Comparison of ENCODE assay signal across 18 cellular contexts in genomic region chr5:75389430-75389829, GRCh38. TPM values are rescaled to one million over a fixed set of nuclear protein-coding genes. Genes with fewer than 3 reads are reported as not detected.
DNase-seq lines count a peak whose midpoint lies in the region; ATAC-seq and TF ChIP-seq lines count a peak whose summit lies in the region.
"Had no signal": no experiment of that assay in that cellular context is flagged by ENCODE, and none has a peak within 500 bp of the region (broad histone marks: within the 10 kb centered on the region; RNA-seq: fewer than 3 reads in every experiment).

No MANE protein-coding gene starts in this region.

- H3K4me2 ChIP-seq in OCI-LY3 (ENCODE audit: low read length), result peak overlapping the region; percentile 57
- H3K4me2 ChIP-seq: BLaER1, PC-9 had no signal

- H3K9me3 ChIP-seq in OCI-LY3 (ENCODE audit: insufficient read depth, low read length), result no peaks in the 10 kb centered on the region
- H3K9me3 ChIP-seq: BLaER1 had no signal

- H3K36me3 ChIP-seq in OCI-LY3 (replicated peaks; ENCODE audit: low read depth, low read length), result peaks cover 7% of the 10 kb centered on the region

- no peak overlapping the region for H3K9ac ChIP-seq in OCI-LY3 (ENCODE audit: low read length)
- H3K9ac ChIP-seq: BLaER1 had no signal

- no peaks in the 10 kb centered on the region for H3K9me3 Mint-ChIP-seq in activated naive CD4-positive, alpha-beta T cell treated with anti-CD3 and anti-CD28 coated beads for 36 hours
- peaks cover 0 to 1% of the 10 kb centered on the region in 2 donors for H3K9me3 Mint-ChIP-seq in stimulated activated naive B cell treated with anti-CD40 and anti-IgM and Interleukin-4, amounts not matched to agents 10 μg/mL and 1 μg/mL and 100 μg/mL, for 72 hours
- H3K9me3 Mint-ChIP-seq: CD8-positive, alpha-beta memory T cell; IgD-negative memory B cell had no signal

- no peak overlapping the region for H2AFZ ChIP-seq in OCI-LY3 (ENCODE audit: low read depth, low read length)
- H2AFZ ChIP-seq: PC-9 had no signal

- intact Hi-C loops in activated naive CD4-positive, alpha-beta T cell treated with anti-CD3 and anti-CD28 coated beads for 36 hours (cut with micrococcal nuclease), result loop anchor here (1.0 to 5.0 kb wide), 6 partner anchors 64 to 328 kb away; partner anchors contain the start of genes CERT1, POC5 and POLK

- CTCF ChIA-PET in activated naive CD4-positive, alpha-beta T cell treated with anti-CD3 and anti-CD28 coated beads for 36 hours (lab: Charles Lee), result no interaction called here

- peaks cover 17% of the 10 kb centered on the region for H3K36me3 Mint-ChIP-seq in activated naive CD4-positive, alpha-beta T cell treated with anti-CD3 and anti-CD28 coated beads for 36 hours (ENCODE audit: low read depth)
- peaks cover 24 to 41% of the 10 kb centered on the region in 2 donors for H3K36me3 Mint-ChIP-seq in stimulated activated naive B cell treated with anti-CD40 and anti-IgM and Interleukin-4, amounts not matched to agents 10 μg/mL and 1 μg/mL and 100 μg/mL, for 72 hours

- H3K79me2 ChIP-seq in OCI-LY3 (ENCODE audit: low read length), result no peaks in the 10 kb centered on the region

- H3K27ac ChIP-seq in OCI-LY3 (ENCODE audit: low read length), result peak overlapping the region; percentile 41
- H3K27ac ChIP-seq: 22Rv1, BLaER1, PC-9 had no signal

- no peaks in the 10 kb centered on the region for H4K20me1 ChIP-seq in OCI-LY3 (ENCODE audit: insufficient read depth, low read length)
- H4K20me1 ChIP-seq: BLaER1 had no signal

- peak overlapping the region; percentile 40; the same call in 1 of the 2 replicates for H3K4me3 ChIP-seq in OCI-LY3 (ENCODE audit: low read length)
- H3K4me3 ChIP-seq: BLaER1, PC-9 had no signal

- TF ChIP-seq CTCF in OCI-LY3 (IDR thresholded peaks at IDR 0.05; ENCODE audit: low read depth, low read length), result no peak

- DNase-seq in activated CD4-positive, CD25-positive, alpha-beta regulatory T cell treated with anti-CD3 and anti-CD28 coated beads, Interleukin-2, amount 50 U/mL, for 72 hours, result no peak
- DNase-seq in activated naive CD4-positive, alpha-beta T cell treated with anti-CD3 and anti-CD28 coated beads for 36 hours, result peak; percentile 48
- no peak for DNase-seq in activated naive CD4-positive, alpha-beta T cell treated with anti-CD3 and anti-CD28 coated beads, Interleukin-2, amount 50 U/mL, for 16 hours
- DNase-seq in stimulated activated naive B cell treated with anti-CD40 and anti-IgM and Interleukin-4, amounts not matched to agents 10 μg/mL and 1 μg/mL and 100 μg/mL, for 72 hours, result no peak
- DNase-seq: CD8-positive, alpha-beta memory T cell; DND-41; GDM1; H7; NCI-H187 treated with DMSO at 0.1 percent for 48 hours; NCI-H446; PC-9 had no signal

- ATAC-seq in activated CD4-positive, CD25-positive, alpha-beta regulatory T cell treated with anti-CD3 and anti-CD28 coated beads, Interleukin-2, amount 50 U/mL, for 24 hours, result peak; percentile 76 to 85
- peak; percentile 34 to 57 for ATAC-seq in stimulated activated naive B cell treated with anti-CD40 and anti-IgM and Interleukin-4, amounts not matched to agents 10 μg/mL and 1 μg/mL and 100 μg/mL, for 72 hours (replicated peaks)
- ATAC-seq in HG02623 (IDR thresholded peaks at IDR 0.05; ENCODE audit: unreplicated experiment) (no peak), GM18505 (IDR thresholded peaks at IDR 0.05; ENCODE audit: unreplicated experiment) (no peak)

- H3K4me1 ChIP-seq in OCI-LY3 (ENCODE audit: low read length), result peaks cover 24% of the 10 kb centered on the region
- H3K4me1 ChIP-seq: BLaER1 had no signal

- H3K27me3 Mint-ChIP-seq in activated naive CD4-positive, alpha-beta T cell treated with anti-CD3 and anti-CD28 coated beads for 36 hours (ENCODE audit: low read depth), result no peaks in the 10 kb centered on the region
- H3K27me3 Mint-ChIP-seq in stimulated activated naive B cell treated with anti-CD40 and anti-IgM and Interleukin-4, amounts not matched to agents 10 μg/mL and 1 μg/mL and 100 μg/mL, for 72 hours, result no peaks in the 10 kb centered on the region
- H3K27me3 Mint-ChIP-seq: CD8-positive, alpha-beta memory T cell; IgD-negative memory B cell had no signal

- H3K27me3 ChIP-seq in OCI-LY3 (ENCODE audit: low read depth, low read length), result no peaks in the 10 kb centered on the region
- H3K27me3 ChIP-seq: BLaER1 had no signal

- H3K4me3 Mint-ChIP-seq in activated naive CD4-positive, alpha-beta T cell treated with anti-CD3 and anti-CD28 coated beads for 36 hours, result no peak overlapping the region
- H3K4me3 Mint-ChIP-seq in stimulated activated naive B cell treated with anti-CD40 and anti-IgM and Interleukin-4, amounts not matched to agents 10 μg/mL and 1 μg/mL and 100 μg/mL, for 72 hours, result no peak overlapping the region
- H3K4me3 Mint-ChIP-seq: CD8-positive, alpha-beta memory T cell; IgD-negative memory B cell had no signal

- peaks cover 11% of the 10 kb centered on the region for H3K4me1 Mint-ChIP-seq in activated naive CD4-positive, alpha-beta T cell treated with anti-CD3 and anti-CD28 coated beads for 36 hours (ENCODE audit: low read depth)
- H3K4me1 Mint-ChIP-seq in stimulated activated naive B cell treated with anti-CD40 and anti-IgM and Interleukin-4, amounts not matched to agents 10 μg/mL and 1 μg/mL and 100 μg/mL, for 72 hours, result peaks cover 3 to 7% of the 10 kb centered on the region in 2 donors
- H3K4me1 Mint-ChIP-seq: CD8-positive, alpha-beta memory T cell; IgD-negative memory B cell had no signal

- no peak for TF ChIP-seq POLR2A in GM18505 (IDR thresholded peaks at IDR 0.05; ENCODE audit: borderline replicate concordance, extremely low read depth, insufficient read depth, insufficient read length)

- peak overlapping the region; percentile 6 for H3K27ac Mint-ChIP-seq in activated naive CD4-positive, alpha-beta T cell treated with anti-CD3 and anti-CD28 coated beads for 36 hours
- peak overlapping the region; percentile 20 for H3K27ac Mint-ChIP-seq in stimulated activated naive B cell treated with anti-CD40 and anti-IgM and Interleukin-4, amounts not matched to agents 10 μg/mL and 1 μg/mL and 100 μg/mL, for 72 hours
- H3K27ac Mint-ChIP-seq: IgD-negative memory B cell had no signal

RNA-seq across cellular contexts. Expression of gene HMGCR, which starts 52.4 kb away (rescaled TPM):
- total RNA-seq in activated naive CD4-positive, alpha-beta T cell treated with anti-CD3 and anti-CD28 coated beads for 36 hours, result 10 to 100 TPM; 61.7 to 67.5 TPM

Comparison
In these comparisons a context has a peak if more than half of its experiments do, and no peak if none do; other contexts are left out.
1. ATAC-seq: peak in activated CD4-positive, CD25-positive, alpha-beta regulatory T cell treated with anti-CD3 and anti-CD28 coated beads, Interleukin-2, amount 50 U/mL, for 24 hours (2 of 2) and stimulated activated naive B cell treated with anti-CD40 and anti-IgM and Interleukin-4, amounts not matched to agents 10 μg/mL and 1 μg/mL and 100 μg/mL, for 72 hours (2 of 2); none in HG02623 (single experiment) and GM18505 (single experiment).